36 cellular contexts compared by ENCODE assay signal in genomic region chr16:20957153-20957552, GRCh38.
"Had no signal": no experiment of that assay in that cellular context is flagged by ENCODE, and none has a peak within 500 bp of the region (broad histone marks: within the 10 kb centered on the region; RNA-seq: fewer than 3 reads in every experiment).

No MANE protein-coding gene starts in this region.

- H3K36me3 ChIP-seq: adrenal gland, brain microvascular endothelial cell, breast epithelium had no signal

- H3K4me3 Mint-ChIP-seq: activated CD4-positive, alpha-beta memory T cell treated with anti-CD3 and anti-CD28 coated beads for 36 hours; activated CD4-positive, alpha-beta T cell treated with anti-CD3 and anti-CD28 coated beads, Interleukin-2, amount 10 ng/mL, durations not matched to agents 24 days and 14 days; activated CD8-positive, alpha-beta T cell treated with anti-CD3 and anti-CD28 coated beads for 36 hours; activated naive CD4-positive, alpha-beta T cell treated with anti-CD3 and anti-CD28 coated beads for 36 hours; activated naive CD8-positive, alpha-beta T cell treated with anti-CD3 and anti-CD28 coated beads for 36 hours; activated T-cell treated with anti-CD3 and anti-CD28 coated beads, Interleukin-2, amount 50 U/mL, for 4 hours; activated T-cell treated with anti-CD3 and anti-CD28 coated beads, Interleukin-2, amount 50 U/mL, for 72 hours; activated T-helper 1 cell treated with anti-CD3 and anti-CD28 coated beads, Interleukin-12 subunit alpha, Interleukin-12 subunit beta, Interleukin-2, Interleukin-4 antibody, amounts not matched to agents 30 ng/mL and 10 ng/mL and 1 ng/mL, durations not matched to agents 14 hours and 24 hours and 36 hours; activated T-helper 17 cell treated with anti-CD3 and anti-CD28 coated beads, Interleukin-2, amount 50 U/mL, for 72 hours; T-helper 1 cell treated with Interleukin-12 subunit alpha and Interleukin-12 subunit beta and Interleukin-4 antibody, amounts not matched to agents 30 μg/mL and 1 μg/mL, for 36 hours; T-helper 2 cell treated with Interferon-gamma antibody and Interleukin-4, amounts not matched to agents 5 μg/mL and 100 μg/mL, for 36 hours had no signal

- FAIRE-seq: astrocyte, TTC549 had no signal

- H3K9me3 Mint-ChIP-seq: activated CD4-positive, alpha-beta memory T cell treated with anti-CD3 and anti-CD28 coated beads for 36 hours; activated CD4-positive, alpha-beta T cell treated with anti-CD3 and anti-CD28 coated beads, Interleukin-2, amount 10 ng/mL, durations not matched to agents 24 days and 14 days; activated CD8-positive, alpha-beta T cell treated with anti-CD3 and anti-CD28 coated beads for 36 hours; activated naive CD4-positive, alpha-beta T cell treated with anti-CD3 and anti-CD28 coated beads for 36 hours; activated naive CD4-positive, alpha-beta T cell treated with anti-CD3 and anti-CD28 coated beads, Interleukin-2, amount 50 U/mL, for 72 hours; activated naive CD8-positive, alpha-beta T cell treated with anti-CD3 and anti-CD28 coated beads for 36 hours; activated T-cell treated with anti-CD3 and anti-CD28 coated beads, Interleukin-2, amount 50 U/mL, for 4 hours; activated T-cell treated with anti-CD3 and anti-CD28 coated beads, Interleukin-2, amount 50 U/mL, for 72 hours; activated T-helper 1 cell treated with anti-CD3 and anti-CD28 coated beads, Interleukin-12 subunit alpha, Interleukin-12 subunit beta, Interleukin-2, Interleukin-4 antibody, amounts not matched to agents 30 ng/mL and 10 ng/mL and 1 ng/mL, durations not matched to agents 14 hours and 24 hours and 36 hours; activated T-helper 17 cell treated with anti-CD3 and anti-CD28 coated beads, Interleukin-2, amount 50 U/mL, for 72 hours; T-helper 1 cell treated with Interleukin-12 subunit alpha and Interleukin-12 subunit beta and Interleukin-4 antibody, amounts not matched to agents 30 μg/mL and 1 μg/mL, for 36 hours; T-helper 2 cell treated with Interferon-gamma antibody and Interleukin-4, amounts not matched to agents 5 μg/mL and 100 μg/mL, for 36 hours had no signal

- DNase-seq: activated CD4-positive, alpha-beta memory T cell treated with anti-CD3 and anti-CD28 coated beads for 36 hours; activated CD4-positive, alpha-beta T cell treated with anti-CD3 and anti-CD28 coated beads for 4 hours; activated CD4-positive, alpha-beta T cell treated with anti-CD3 and anti-CD28 coated beads, Interleukin-2, amount 10 ng/mL, durations not matched to agents 24 days and 14 days; activated CD4-positive, alpha-beta T cell treated with anti-CD3 and anti-CD28 coated beads, Interleukin-2, amount 50 U/mL, for 1 hour; activated CD4-positive, alpha-beta T cell treated with anti-CD3 and anti-CD28 coated beads, Interleukin-2, amount 50 U/mL, for 4 hours; activated CD4-positive, CD25-positive, alpha-beta regulatory T cell treated with anti-CD3 and anti-CD28 coated beads, Interleukin-2, amount 50 U/mL, for 72 hours; activated CD8-positive, alpha-beta memory T cell treated with anti-CD3 and anti-CD28 coated beads, Interleukin-2, amount 50 U/mL, for 4 hours; activated CD8-positive, alpha-beta T cell treated with anti-CD3 and anti-CD28 coated beads for 36 hours; activated effector memory CD4-positive, alpha-beta T cell treated with anti-CD3 and anti-CD28 coated beads, Interleukin-2, amount 50 U/mL, for 16 hours; activated gamma-delta T cell treated with Interleukin-2 at 50 U/mL for 16 hours; activated naive CD4-positive, alpha-beta T cell; activated naive CD4-positive, alpha-beta T cell treated with anti-CD3 and anti-CD28 coated beads for 36 hours; activated naive CD4-positive, alpha-beta T cell treated with anti-CD3 and anti-CD28 coated beads, Interleukin-2, amount 50 U/mL, for 16 hours; activated naive CD8-positive, alpha-beta T cell treated with anti-CD3 and anti-CD28 coated beads for 36 hours; activated T-cell treated with anti-CD3 and anti-CD28 coated beads for 4 hours; activated T-cell treated with anti-CD3 and anti-CD28 coated beads, Interleukin-2, amount 50 U/mL, for 1 hour; activated T-cell treated with anti-CD3 and anti-CD28 coated beads, Interleukin-2, amount 50 U/mL, for 4 hours; activated T-cell treated with anti-CD3 and anti-CD28 coated beads, Interleukin-2, amount 50 U/mL, for 72 hours; adrenal gland; amygdala; anterior cingulate cortex; body of pancreas; brain microvascular endothelial cell; central memory CD4-positive, alpha-beta T cell; T-helper 1 cell; T-helper 2 cell; T-helper 9 cell had no signal

- H3K27me3 Mint-ChIP-seq: activated CD8-positive, alpha-beta T cell treated with anti-CD3 and anti-CD28 coated beads for 36 hours; activated naive CD8-positive, alpha-beta T cell treated with anti-CD3 and anti-CD28 coated beads for 36 hours had no signal

- H3K36me3 Mint-ChIP-seq: activated CD4-positive, alpha-beta memory T cell treated with anti-CD3 and anti-CD28 coated beads for 36 hours; activated naive CD4-positive, alpha-beta T cell treated with anti-CD3 and anti-CD28 coated beads, Interleukin-2, amount 50 U/mL, for 72 hours; activated naive CD8-positive, alpha-beta T cell treated with anti-CD3 and anti-CD28 coated beads for 36 hours had no signal

- H3K27me3 ChIP-seq: adrenal gland, body of pancreas, brain microvascular endothelial cell, breast epithelium had no signal

- H3K4me1 ChIP-seq: adrenal gland, body of pancreas, breast epithelium had no signal

- H3K27ac Mint-ChIP-seq: activated CD4-positive, alpha-beta memory T cell treated with anti-CD3 and anti-CD28 coated beads for 36 hours; activated CD4-positive, alpha-beta T cell treated with anti-CD3 and anti-CD28 coated beads, Interleukin-2, amount 10 ng/mL, durations not matched to agents 24 days and 14 days; activated CD8-positive, alpha-beta T cell treated with anti-CD3 and anti-CD28 coated beads for 36 hours; activated naive CD4-positive, alpha-beta T cell treated with anti-CD3 and anti-CD28 coated beads for 36 hours; activated naive CD8-positive, alpha-beta T cell treated with anti-CD3 and anti-CD28 coated beads for 36 hours; activated T-cell treated with anti-CD3 and anti-CD28 coated beads, Interleukin-2, amount 50 U/mL, for 72 hours; activated T-helper 1 cell treated with anti-CD3 and anti-CD28 coated beads, Interleukin-12 subunit alpha, Interleukin-12 subunit beta, Interleukin-2, Interleukin-4 antibody, amounts not matched to agents 30 ng/mL and 10 ng/mL and 1 ng/mL, durations not matched to agents 14 hours and 24 hours and 36 hours; activated T-helper 17 cell treated with anti-CD3 and anti-CD28 coated beads, Interleukin-2, amount 50 U/mL, for 72 hours; T-helper 1 cell treated with Interleukin-12 subunit alpha and Interleukin-12 subunit beta and Interleukin-4 antibody, amounts not matched to agents 30 μg/mL and 1 μg/mL, for 36 hours; T-helper 2 cell treated with Interferon-gamma antibody and Interleukin-4, amounts not matched to agents 5 μg/mL and 100 μg/mL, for 36 hours had no signal

- H3K27ac ChIP-seq: adrenal gland, body of pancreas, brain microvascular endothelial cell, breast epithelium, VCaP had no signal

- H3K4me3 ChIP-seq: adrenal gland, body of pancreas, breast epithelium had no signal

- H3K4me1 Mint-ChIP-seq: activated CD4-positive, alpha-beta T cell treated with anti-CD3 and anti-CD28 coated beads, Interleukin-2, amount 10 ng/mL, durations not matched to agents 24 days and 14 days; activated naive CD8-positive, alpha-beta T cell treated with anti-CD3 and anti-CD28 coated beads for 36 hours; activated T-helper 17 cell treated with anti-CD3 and anti-CD28 coated beads, Interleukin-2, amount 50 U/mL, for 72 hours had no signal

- ATAC-seq: activated CD8-positive, alpha-beta T cell treated with anti-CD3 and anti-CD28 coated beads for 36 hours; activated naive CD4-positive, alpha-beta T cell treated with anti-CD3 and anti-CD28 coated beads, Interleukin-2, amount 50 U/mL, for 72 hours; activated T-cell treated with anti-CD3 and anti-CD28 coated beads, Interleukin-2, amount 50 U/mL, for 4 hours; activated T-cell treated with anti-CD3 and anti-CD28 coated beads, Interleukin-2, amount 50 U/mL, for 72 hours; activated T-helper 17 cell treated with anti-CD3 and anti-CD28 coated beads, Interleukin-2, amount 50 U/mL, for 72 hours; body of pancreas had no signal

- H3K9me3 ChIP-seq: adrenal gland, body of pancreas, breast epithelium had no signal
